ENCODE assay signal across 1 cellular context in genomic region chr3:73485877-73486311, GRCh38.
A peak's percentile ranks its signal among the peaks of the same experiment; 100 is the strongest.
TF ChIP-seq lines count a peak whose summit lies in the region.

No MANE protein-coding gene starts in this region.

TF ChIP-seq in SK-N-SH treated with all-trans-retinoic acid at 6 μM for 48 hours, 23 proteins besides CTCF, POLR2A, EP300 and RAD21 (continued from another document):
- no peak; the same call in none of the 2 replicates for TF ChIP-seq TSHZ2 (CRISPR knock-in tag; IDR thresholded peaks at IDR 0.05)
- no peak for TF ChIP-seq PATZ1 (CRISPR knock-in tag; IDR thresholded peaks at IDR 0.05; ENCODE audit: borderline replicate concordance)
- TF ChIP-seq ZC3H10 (CRISPR knock-in tag; IDR thresholded peaks at IDR 0.05), result no peak
- TF ChIP-seq CREB5 (CRISPR knock-in tag; IDR thresholded peaks at IDR 0.05; ENCODE audit: low read depth), result peak; percentile 65; the same call in 1 of the 2 replicates
- TF ChIP-seq RARB (CRISPR knock-in tag; IDR thresholded peaks at IDR 0.05), result no peak
